Comparison of ENCODE assay signal across 12 cellular contexts in the genomic region with DNA sequence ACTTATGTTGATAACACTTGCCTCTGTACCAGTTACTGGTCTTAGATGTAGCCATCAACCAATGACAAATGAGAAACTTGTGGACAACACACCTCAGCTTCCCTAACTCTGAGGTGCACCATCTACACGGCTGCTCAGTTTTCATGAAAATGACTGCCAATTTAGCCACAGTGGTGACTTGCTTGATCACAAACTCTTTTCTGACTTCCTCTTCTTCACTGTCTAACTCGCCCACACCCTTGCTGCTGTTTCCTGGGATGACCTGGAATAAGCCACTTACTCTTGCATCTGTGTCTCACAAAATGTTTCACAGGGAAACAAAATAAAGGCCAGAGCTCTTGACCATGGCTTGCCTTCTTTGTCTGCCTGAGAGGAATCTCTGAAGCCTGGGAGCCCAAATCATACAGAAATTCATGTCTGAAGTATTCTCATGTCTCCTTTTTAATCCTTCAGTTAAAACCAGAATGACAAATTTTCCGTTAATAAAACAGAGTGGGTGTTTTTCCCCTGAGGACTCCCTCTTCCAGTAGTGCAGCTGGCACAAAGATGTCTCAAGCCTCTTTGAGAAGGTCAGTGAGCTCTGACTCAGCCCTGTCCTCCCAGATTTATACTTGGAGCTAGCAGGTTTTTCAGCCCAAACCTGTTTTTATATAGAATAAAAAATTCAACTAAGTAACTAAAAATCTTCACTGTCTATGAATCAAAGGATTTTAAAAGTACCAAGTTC.
A peak's percentile ranks its signal among the peaks of the same experiment; 100 is the strongest.
DNase-seq lines count a peak whose midpoint lies in the region; ATAC-seq and TF ChIP-seq lines count a peak whose summit lies in the region.
"Had no signal": no experiment of that assay in that cellular context is flagged by ENCODE, and none has a peak within 500 bp of the region (broad histone marks: within the 10 kb centered on the region; RNA-seq: fewer than 3 reads in every experiment).

No MANE protein-coding gene starts in this region.

- intact Hi-C loops in activated naive CD4-positive, alpha-beta T cell treated with anti-CD3 and anti-CD28 coated beads for 36 hours (cut with micrococcal nuclease) = no loop called here

- H3K27ac Mint-ChIP-seq in osteocyte (ENCODE audit: unreplicated experiment) = peak overlapping the region; percentile 97
- H3K27ac Mint-ChIP-seq in activated naive CD4-positive, alpha-beta T cell treated with anti-CD3 and anti-CD28 coated beads for 36 hours = no peak overlapping the region
- H3K27ac Mint-ChIP-seq: activated CD4-positive, alpha-beta T cell treated with anti-CD3 and anti-CD28 coated beads, Interleukin-2, amount 10 ng/mL, durations not matched to agents 24 days and 14 days had no signal

- peaks cover 10% of the 10 kb centered on the region for H3K9me3 Mint-ChIP-seq in osteocyte (ENCODE audit: unreplicated experiment)
- H3K9me3 Mint-ChIP-seq in activated naive CD4-positive, alpha-beta T cell treated with anti-CD3 and anti-CD28 coated beads for 36 hours = peaks cover 5% of the 10 kb centered on the region

- ATAC-seq in esophagus mucosa = peak; percentile 95

- H3K4me3 Mint-ChIP-seq in osteocyte (ENCODE audit: unreplicated experiment) = no peak overlapping the region
- no peak overlapping the region for H3K4me3 Mint-ChIP-seq in activated naive CD4-positive, alpha-beta T cell treated with anti-CD3 and anti-CD28 coated beads for 36 hours
- H3K4me3 Mint-ChIP-seq: activated CD4-positive, alpha-beta T cell treated with anti-CD3 and anti-CD28 coated beads, Interleukin-2, amount 10 ng/mL, durations not matched to agents 24 days and 14 days had no signal

- no peaks in the 10 kb centered on the region for H3K9me3 ChIP-seq in HAP-1

- H3K27me3 ChIP-seq in HAP-1 (ENCODE audit: low read depth) = no peaks in the 10 kb centered on the region
- H3K27me3 ChIP-seq: spleen had no signal

- in situ Hi-C loops in HAP-1 (cut with MboI; ENCODE audit: low sequenced_read_pairs) = no loop called here

- H3K27me3 Mint-ChIP-seq in osteocyte (ENCODE audit: unreplicated experiment) = no peaks in the 10 kb centered on the region
- peaks cover 20% of the 10 kb centered on the region for H3K27me3 Mint-ChIP-seq in activated naive CD4-positive, alpha-beta T cell treated with anti-CD3 and anti-CD28 coated beads for 36 hours (ENCODE audit: low read depth)

- no peak for TF ChIP-seq CTCF in osteocyte (IDR thresholded peaks at IDR 0.05)

- CTCF ChIA-PET in activated naive CD4-positive, alpha-beta T cell treated with anti-CD3 and anti-CD28 coated beads for 36 hours (lab: Charles Lee) = no interaction called here

- no peak overlapping the region for H3K4me3 ChIP-seq in HAP-1
- H3K4me3 ChIP-seq: spleen had no signal

- no peaks in the 10 kb centered on the region for H3K36me3 ChIP-seq in HAP-1 (replicated peaks)
- H3K36me3 ChIP-seq: spleen had no signal

- DNase-seq in ELR (ENCODE audit: low read depth) = peak; percentile 59
- DNase-seq in NCI-H226 = peak; percentile 40
- DNase-seq in osteocyte (ENCODE audit: extremely low spot score, unreplicated experiment) = no peak
- no peak for DNase-seq in activated CD4-positive, CD25-positive, alpha-beta regulatory T cell treated with anti-CD3 and anti-CD28 coated beads, Interleukin-2, amount 50 U/mL, for 72 hours
- DNase-seq in HAP-1 (ENCODE audit: low spot score in 2 of 2) = no peak
- no peak for DNase-seq in activated naive CD4-positive, alpha-beta T cell treated with anti-CD3 and anti-CD28 coated beads for 36 hours
- DNase-seq in NCI-H345 (lab: John Stamatoyannopoulos, UW) = no peak
- DNase-seq: activated CD4-positive, alpha-beta T cell treated with anti-CD3 and anti-CD28 coated beads, Interleukin-2, amount 10 ng/mL, durations not matched to agents 24 days and 14 days; H7; NCI-H187 treated with DMSO at 0.1 percent for 48 hours; spleen had no signal

- H3K4me1 Mint-ChIP-seq in osteocyte (ENCODE audit: unreplicated experiment) = peaks cover 46% of the 10 kb centered on the region
- no peaks in the 10 kb centered on the region for H3K4me1 Mint-ChIP-seq in activated naive CD4-positive, alpha-beta T cell treated with anti-CD3 and anti-CD28 coated beads for 36 hours (ENCODE audit: low read depth)

- peaks cover 12% of the 10 kb centered on the region for H3K36me3 Mint-ChIP-seq in osteocyte (ENCODE audit: unreplicated experiment)
- no peaks in the 10 kb centered on the region for H3K36me3 Mint-ChIP-seq in activated naive CD4-positive, alpha-beta T cell treated with anti-CD3 and anti-CD28 coated beads for 36 hours (ENCODE audit: low read depth)

- no peaks in the 10 kb centered on the region for H3K4me1 ChIP-seq in HAP-1
- H3K4me1 ChIP-seq: spleen had no signal

Comparison
In these comparisons a context has a peak if more than half of its experiments do, and no peak if none do; other contexts are left out.
1. DNase-seq: peak in ELR (single experiment) and NCI-H226 (single experiment); none in osteocyte (single experiment), activated CD4-positive, CD25-positive, alpha-beta regulatory T cell treated with anti-CD3 and anti-CD28 coated beads, Interleukin-2, amount 50 U/mL, for 72 hours (single experiment), HAP-1 (0 of 2), activated naive CD4-positive, alpha-beta T cell treated with anti-CD3 and anti-CD28 coated beads for 36 hours (single experiment) and NCI-H345 (single experiment).